Comparison of ENCODE assay signal across 8 cellular contexts in the genomic region with DNA sequence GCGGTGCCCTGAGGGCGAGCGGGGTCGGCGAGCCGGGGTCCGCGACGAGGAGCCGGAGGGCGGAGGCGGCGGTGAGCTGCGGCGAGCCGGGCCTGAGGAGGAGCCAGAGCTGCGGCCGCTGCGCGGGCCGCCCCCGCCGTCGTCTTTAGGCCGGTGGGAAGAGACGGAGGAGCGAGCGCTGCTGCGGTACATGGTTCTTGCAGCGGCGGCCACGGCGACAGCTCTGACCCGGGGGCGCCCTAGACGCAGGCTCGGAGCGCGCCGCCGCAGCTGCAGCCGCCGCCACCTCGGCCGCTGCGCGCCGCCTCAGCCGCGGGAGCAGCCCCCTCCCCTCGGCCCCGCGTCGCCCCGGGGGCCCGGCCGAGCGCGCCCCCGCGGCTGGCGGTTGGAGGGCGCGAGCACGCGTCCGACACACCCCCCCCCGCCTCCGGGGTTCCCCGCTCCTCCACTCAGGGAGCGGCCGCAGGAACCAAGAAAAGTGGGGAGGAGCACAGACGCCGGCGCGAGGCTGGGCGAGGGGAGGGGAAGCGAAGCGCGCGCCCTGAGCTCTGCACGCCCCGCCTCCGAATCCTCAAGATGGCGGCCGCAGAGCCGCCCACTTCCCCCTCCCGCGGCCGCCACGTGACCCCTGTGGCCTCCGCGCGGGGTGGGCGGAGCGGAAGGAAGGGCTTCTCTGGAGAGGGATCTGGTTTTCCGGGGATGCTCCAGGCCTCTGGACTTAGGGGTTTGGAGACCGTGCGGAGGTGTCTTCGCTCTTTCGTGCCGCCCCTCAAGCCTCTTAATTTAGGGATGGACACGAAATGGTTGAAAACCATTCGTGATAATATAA. TPM values are rescaled to one million over a fixed set of nuclear protein-coding genes. Genes with fewer than 3 reads are reported as not detected.
DNase-seq lines count a peak whose midpoint lies in the region; ATAC-seq and TF ChIP-seq lines count a peak whose summit lies in the region.

Gene ZNF318 (minus strand): TSS at position 474 of the 829 bp plus-strand sequence. CDS start 282 bp downstream, at position 192.

- peak within 1 kb of the TSS; percentile 70 for H3K27ac ChIP-seq in OCI-LY3 (ENCODE audit: low read length)

- H3K4me1 ChIP-seq in OCI-LY3 (ENCODE audit: low read length), result peaks cover 43% of the 10 kb centered on the region

- DNase-seq in D341Med (ENCODE audit: low spot score) (peak; percentile 98), HuH-7.5 (ENCODE audit: low spot score) (peak; percentile 81), endothelial cell (ENCODE audit: low spot score) (peak; percentile 92), mesothelial cell of epicardium (ENCODE audit: low spot score in 2 of 2, unreplicated experiment in 2 of 2) (peak; percentile 93)
- DNase-seq in activated CD8-positive, alpha-beta memory T cell treated with anti-CD3 and anti-CD28 coated beads, Interleukin-2, amount 50 U/mL, for 4 hours, result peak; percentile 93
- DNase-seq in stimulated activated CD8-positive, alpha-beta memory T cell treated with anti-CD3 and anti-CD28 coated beads, Interleukin-15, amount 100 ng/mL, for 4 hours (ENCODE audit: low read depth in 2 of 2), result peak; percentile 87 to 91

- H3K4me3 Mint-ChIP-seq in endothelial cell (ENCODE audit: unreplicated experiment) (peak within 1 kb of the TSS; percentile 95), mesothelial cell of epicardium (peak within 1 kb of the TSS; percentile 83)

- peak within 1 kb of the TSS; percentile 87 for H2AFZ ChIP-seq in OCI-LY3 (ENCODE audit: low read depth, low read length)

- H3K9me3 Mint-ChIP-seq in endothelial cell (ENCODE audit: unreplicated experiment), result no peaks in the 10 kb centered on the region
- H3K9me3 Mint-ChIP-seq in mesothelial cell of epicardium, result no peaks in the 10 kb centered on the region

- H3K4me3 ChIP-seq in OCI-LY3 (ENCODE audit: low read length), result peak within 1 kb of the TSS; percentile 86

- H3K9ac ChIP-seq in OCI-LY3 (ENCODE audit: low read length), result peak within 1 kb of the TSS; percentile 93

- no peaks in the 10 kb centered on the region for H3K27me3 ChIP-seq in OCI-LY3 (ENCODE audit: low read depth, low read length)

- peaks cover 43% of the 10 kb centered on the region for H3K79me2 ChIP-seq in OCI-LY3 (ENCODE audit: low read length)

- TF ChIP-seq CTCF in OCI-LY3 (IDR thresholded peaks at IDR 0.05; ENCODE audit: low read depth, low read length), result no peak
- TF ChIP-seq CTCF in endothelial cell (IDR thresholded peaks at IDR 0.05; ENCODE audit: unreplicated experiment), result no peak
- no peak for TF ChIP-seq CTCF in mesothelial cell of epicardium (IDR thresholded peaks at IDR 0.05; ENCODE audit: unreplicated experiment)

- no peaks in the 10 kb centered on the region for H3K9me3 ChIP-seq in OCI-LY3 (ENCODE audit: insufficient read depth, low read length)

- peak within 1 kb of the TSS; percentile 97 for H3K4me2 ChIP-seq in OCI-LY3 (ENCODE audit: low read length)

- H3K4me1 Mint-ChIP-seq in endothelial cell (ENCODE audit: unreplicated experiment), result peaks cover 17% of the 10 kb centered on the region
- peaks cover 24% of the 10 kb centered on the region for H3K4me1 Mint-ChIP-seq in mesothelial cell of epicardium

- H3K27ac Mint-ChIP-seq in endothelial cell (ENCODE audit: unreplicated experiment) (peak within 1 kb of the TSS; percentile 88), mesothelial cell of epicardium (peak within 1 kb of the TSS; percentile 94)

- H4K20me1 ChIP-seq in OCI-LY3 (ENCODE audit: insufficient read depth, low read length), result peaks cover 12% of the 10 kb centered on the region

- peaks cover 16% of the 10 kb centered on the region for H3K36me3 Mint-ChIP-seq in endothelial cell (ENCODE audit: low read depth, unreplicated experiment)
- peaks cover 8% of the 10 kb centered on the region for H3K36me3 Mint-ChIP-seq in mesothelial cell of epicardium

- peaks cover 27% of the 10 kb centered on the region for H3K36me3 ChIP-seq in OCI-LY3 (replicated peaks; ENCODE audit: low read depth, low read length)

- ATAC-seq in GM21526 (IDR thresholded peaks at IDR 0.05; ENCODE audit: low FRiP score, unreplicated experiment), result peak; percentile 76

- H3K27me3 Mint-ChIP-seq in endothelial cell (ENCODE audit: unreplicated experiment) (peaks cover 3% of the 10 kb centered on the region), mesothelial cell of epicardium (ENCODE audit: low read depth) (no peaks in the 10 kb centered on the region)

RNA-seq across cellular contexts. Expression of gene ZNF318, which starts in this region (rescaled TPM):
- total RNA-seq in endothelial cell (ENCODE audit: unreplicated experiment) (26.7 TPM), mesothelial cell of epicardium (26.9 to 29.0 TPM (median 28.1 TPM) in 3 replicates)

Comparison
In these comparisons a context has a peak if more than half of its experiments do, and no peak if none do; other contexts are left out.
1. Peak in every context shown above with its lines: DNase-seq, ATAC-seq, H3K4me3 ChIP-seq and H3K27ac ChIP-seq.